18 cellular contexts compared by ENCODE assay signal in the genomic region with DNA sequence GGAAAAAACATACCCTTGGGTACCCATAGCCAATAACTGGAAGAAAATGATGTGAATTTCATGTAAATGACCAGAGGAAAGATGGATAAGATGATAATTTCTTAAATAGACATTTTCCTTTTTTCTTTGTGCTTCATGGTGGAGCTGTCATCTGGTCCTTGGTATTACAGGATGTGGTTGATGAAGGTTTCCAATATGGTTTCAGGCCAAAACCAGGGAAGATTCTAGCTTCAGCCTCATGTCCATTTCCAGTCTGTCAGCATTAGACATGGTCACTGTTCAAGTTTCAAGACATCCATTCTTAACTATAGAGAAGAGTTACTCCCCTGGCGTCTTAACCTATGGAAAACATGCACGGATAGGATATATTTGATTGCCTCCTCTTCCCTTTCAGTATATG.
"Had no signal": no experiment of that assay in that cellular context is flagged by ENCODE, and none has a peak within 500 bp of the region (broad histone marks: within the 10 kb centered on the region; RNA-seq: fewer than 3 reads in every experiment).

No MANE protein-coding gene starts in this region.

- H3K9me3 ChIP-seq: esophagus muscularis mucosa, left ventricle myocardium inferior, lower lobe of right lung, pancreas, stomach, thoracic aorta, transverse colon had no signal

- H3K27ac ChIP-seq: epithelial cell of prostate, esophagus muscularis mucosa, foreskin keratinocyte, lower lobe of right lung, pancreas, stomach, thoracic aorta, transverse colon had no signal

- H3K4me1 ChIP-seq: foreskin keratinocyte, pancreas had no signal

- DNase-seq: effector memory CD8-positive, alpha-beta T cell; foreskin keratinocyte; left cardiac atrium; naive B cell; occipital lobe; right cardiac atrium; small intestine; stimulated activated CD4-positive, alpha-beta T cell treated with anti-CD3 and anti-CD28 coated beads, Interleukin-12 subunit alpha, Interleukin-12 subunit beta, amount 100 ng/mL, for 4 hours; stimulated activated naive CD4-positive, alpha-beta T cell; stomach; substantia nigra; transverse colon had no signal

- H3K27me3 ChIP-seq: esophagus muscularis mucosa, foreskin keratinocyte, pancreas, stomach, transverse colon had no signal

- ATAC-seq: effector memory CD8-positive, alpha-beta T cell; foreskin keratinocyte; left cardiac atrium; lower lobe of right lung; pancreas had no signal

- H3K4me3 ChIP-seq: esophagus muscularis mucosa, left ventricle myocardium inferior, lower lobe of right lung, pancreas, stomach, thoracic aorta, transverse colon had no signal
